Comparison of ENCODE assay signal across 23 cellular contexts in the genomic region with DNA sequence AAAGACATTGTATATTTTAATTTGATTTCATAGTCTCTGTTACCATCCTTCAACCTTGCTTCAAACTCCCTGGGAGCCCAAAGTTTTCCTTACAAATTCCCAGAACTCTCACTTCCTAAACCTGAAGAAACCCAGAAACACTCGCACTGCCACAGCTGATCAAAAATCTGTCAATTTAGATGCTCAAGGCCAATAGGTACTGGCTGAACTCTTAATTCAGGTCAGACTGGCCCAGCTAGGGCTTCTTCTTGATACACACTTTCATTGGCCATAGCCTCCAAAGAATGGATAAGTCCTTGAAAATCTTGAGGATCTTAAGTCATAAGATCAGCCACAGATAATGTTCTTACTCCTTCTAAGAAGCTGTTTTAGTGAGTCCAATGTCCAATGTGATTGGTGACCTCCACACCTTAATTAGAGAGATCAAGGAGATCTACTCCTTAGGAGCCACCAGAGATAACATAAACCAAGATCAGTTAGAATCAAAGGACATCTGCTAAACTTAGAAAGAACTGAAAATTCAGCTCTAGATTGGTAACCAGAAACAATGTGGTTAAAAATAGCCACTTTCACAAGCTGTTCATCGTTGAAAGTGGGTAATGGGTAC. TPM values are rescaled to one million over a fixed set of nuclear protein-coding genes. Genes with fewer than 3 reads are reported as not detected.
"Had no signal": no experiment of that assay in that cellular context is flagged by ENCODE, and none has a peak within 500 bp of the region (broad histone marks: within the 10 kb centered on the region; RNA-seq: fewer than 3 reads in every experiment).

No MANE protein-coding gene starts in this region.

- H3K9me3 ChIP-seq: lower lobe of right lung, ovary, psoas muscle, spleen, thoracic aorta, tibial nerve, upper lobe of left lung had no signal

- H3K9me3 Mint-ChIP-seq: naive thymus-derived CD8-positive, alpha-beta T cell; stimulated activated naive B cell treated with anti-CD40 and anti-IgM and Interleukin-4, amounts not matched to agents 10 μg/mL and 1 μg/mL and 100 μg/mL, for 72 hours; stimulated activated naive CD8-positive, alpha-beta T cell treated with anti-CD3 and anti-CD28 coated beads, Interleukin-15, Interleukin-2, amounts not matched to agents 100 ng/mL and 50 ng/mL, for 24 hours had no signal

- H3K27ac ChIP-seq: coronary artery, lower lobe of right lung, ovary, psoas muscle, skin epidermis, spleen, thoracic aorta, tibial nerve, upper lobe of left lung had no signal

- H3K4me1 ChIP-seq: lower lobe of right lung, psoas muscle, spleen, tibial nerve, upper lobe of left lung had no signal

- H3K36me3 ChIP-seq: ovary had no signal

- H3K27me3 ChIP-seq: ovary, spleen, upper lobe of left lung had no signal

- FAIRE-seq: frontal cortex, keratinocyte, urothelium cell line had no signal

- H3K27me3 Mint-ChIP-seq: naive thymus-derived CD8-positive, alpha-beta T cell; stimulated activated naive CD8-positive, alpha-beta T cell treated with anti-CD3 and anti-CD28 coated beads, Interleukin-15, Interleukin-2, amounts not matched to agents 100 ng/mL and 50 ng/mL, for 24 hours had no signal

- H3K4me3 ChIP-seq: coronary artery, lower lobe of right lung, ovary, psoas muscle, skin epidermis, spleen, thoracic aorta, tibial nerve, upper lobe of left lung had no signal

- H3K27ac Mint-ChIP-seq: naive thymus-derived CD8-positive, alpha-beta T cell; stimulated activated naive CD8-positive, alpha-beta T cell treated with anti-CD3 and anti-CD28 coated beads, Interleukin-15, Interleukin-2, amounts not matched to agents 100 ng/mL and 50 ng/mL, for 24 hours had no signal

- DNase-seq: dermis blood vessel endothelial cell; effector memory CD4-positive, alpha-beta T cell; left ventricle myocardium superior; lower lobe of right lung; naive thymus-derived CD8-positive, alpha-beta T cell; occipital lobe; ovary; posterior cingulate gyrus; psoas muscle; right cardiac atrium; spleen; stimulated activated CD4-positive, alpha-beta T cell treated with anti-CD3 and anti-CD28 coated beads, Interleukin-2, amount 100 ng/mL, for 48 hours; stimulated activated naive B cell treated with anti-CD40 and anti-IgM and Interleukin-4, amounts not matched to agents 10 μg/mL and 1 μg/mL and 100 μg/mL, for 72 hours; upper lobe of left lung had no signal

- H3K4me3 Mint-ChIP-seq: naive thymus-derived CD8-positive, alpha-beta T cell; stimulated activated naive B cell treated with anti-CD40 and anti-IgM and Interleukin-4, amounts not matched to agents 10 μg/mL and 1 μg/mL and 100 μg/mL, for 72 hours; stimulated activated naive CD8-positive, alpha-beta T cell treated with anti-CD3 and anti-CD28 coated beads, Interleukin-15, Interleukin-2, amounts not matched to agents 100 ng/mL and 50 ng/mL, for 24 hours had no signal

- ATAC-seq: left ventricle myocardium superior; lower lobe of right lung; naive thymus-derived CD8-positive, alpha-beta T cell; psoas muscle; right cardiac atrium; stimulated activated naive B cell treated with anti-CD40 and anti-IgM and Interleukin-4, amounts not matched to agents 10 μg/mL and 1 μg/mL and 100 μg/mL, for 72 hours had no signal

RNA-seq across cellular contexts. Expression of gene KCNE5, which starts 56.6 kb away (rescaled TPM):
- total RNA-seq: dermis blood vessel endothelial cell, fibroblast of villous mesenchyme, left ventricle myocardium superior, lower lobe of right lung had no signal
- polyA plus RNA-seq: naive thymus-derived CD8-positive, alpha-beta T cell had no signal
